Comparison of ENCODE assay signal across 1 cellular context in genomic region chr19:3471954-3472655, GRCh38.
TF ChIP-seq lines count a peak whose summit lies in the region.

No MANE protein-coding gene starts in this region.

TF ChIP-seq in GM23338, 12 proteins besides CTCF, POLR2A, EP300 and RAD21 (continued from another document):
- TF ChIP-seq ZNF462 (CRISPR knock-in tag; IDR thresholded peaks at IDR 0.05) = no peak
- TF ChIP-seq STAT1 (IDR thresholded peaks at IDR 0.05; ENCODE audit: unreplicated experiment) = no peak
- no peak for TF ChIP-seq JUNB (IDR thresholded peaks at IDR 0.05; ENCODE audit: unreplicated experiment)
- no peak for TF ChIP-seq POLR2AphosphoS5 (IDR thresholded peaks at IDR 0.05; ENCODE audit: low read depth)
- TF ChIP-seq ZNF114 (CRISPR knock-in tag; IDR thresholded peaks at IDR 0.05) = no peak
- TF ChIP-seq EZH2 (IDR thresholded peaks at IDR 0.05; ENCODE audit: low read depth, unreplicated experiment) = no peak
- TF ChIP-seq ZNF331 (CRISPR knock-in tag; IDR thresholded peaks at IDR 0.05; ENCODE audit: low read depth) = no peak
